In the genomic region with DNA sequence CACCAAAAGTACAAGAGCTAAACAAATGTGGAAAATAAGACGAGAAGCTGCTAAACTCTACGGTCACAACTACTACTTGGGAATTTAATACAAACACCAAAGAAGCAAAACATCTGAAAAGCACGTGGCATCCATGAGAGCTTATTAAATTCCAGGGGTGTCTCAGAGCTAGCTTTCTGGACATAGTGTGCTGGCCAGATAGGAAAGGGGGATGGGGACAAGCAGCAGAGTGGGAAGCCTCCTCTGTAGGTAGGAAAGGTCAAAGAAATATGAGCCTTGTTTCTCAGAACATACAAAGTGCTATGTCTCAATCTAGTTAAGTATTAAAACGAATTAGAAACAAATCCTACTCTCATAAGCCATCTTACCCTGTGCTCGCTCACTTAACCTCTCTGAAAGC, we compare ENCODE assay signal across 11 cellular contexts. TPM values are rescaled to one million over a fixed set of nuclear protein-coding genes. Genes with fewer than 3 reads are reported as not detected.
DNase-seq lines count a peak whose midpoint lies in the region; TF ChIP-seq lines count a peak whose summit lies in the region.
"Had no signal": no experiment of that assay in that cellular context is flagged by ENCODE, and none has a peak within 500 bp of the region (broad histone marks: within the 10 kb centered on the region; RNA-seq: fewer than 3 reads in every experiment).

No MANE protein-coding gene starts in this region.

- peak overlapping the region; percentile 87 for H3K27ac Mint-ChIP-seq in mesothelial cell of epicardium

- H3K27me3 Mint-ChIP-seq in mesothelial cell of epicardium (ENCODE audit: low read depth): no peaks in the 10 kb centered on the region

- TF ChIP-seq EP300 in transverse colon (IDR thresholded peaks at IDR 0.05; ENCODE audit: low read depth): peak; percentile 79

- WGBS in esophagus squamous epithelium, 2 donors: 56 to 57% methylated on average over 5 of the region's 5 CpGs
- 65 to 74% methylated on average over 3 to 5 of the region's 5 CpGs for WGBS in transverse colon (ENCODE audit: low coverage in 1 of 2), 2 donors

- H3K27ac ChIP-seq in esophagus squamous epithelium (peak overlapping the region; percentile 49 to 70 (median 63)), transverse colon (peak overlapping the region; percentile 62 to 79 (median 78))
- H3K27ac ChIP-seq: spleen had no signal

- H3K27me3 ChIP-seq in esophagus squamous epithelium (no peaks in the 10 kb centered on the region), transverse colon (no peaks in the 10 kb centered on the region)
- H3K27me3 ChIP-seq: spleen had no signal

- in situ Hi-C loops in transverse colon (cut with MboI; ENCODE audit: low pct_ligation_motif_present in 1 of 4, low pct_unique_long_range_greater_than_20kb in 1 of 4, low sequenced_read_pairs in 3 of 4): loop anchor here in 2 of 4 donors (10.0 to 25.0 kb wide), 4 partner anchors 109 to 387 kb away; a partner anchor contains a TSS

- TF ChIP-seq POLR2A in esophagus squamous epithelium (IDR thresholded peaks at IDR 0.05): no peak
- no peak for TF ChIP-seq POLR2A in transverse colon (IDR thresholded peaks at IDR 0.05)

- H3K4me3 ChIP-seq in esophagus squamous epithelium: no peak overlapping the region
- no peak overlapping the region for H3K4me3 ChIP-seq in transverse colon
- H3K4me3 ChIP-seq: spleen had no signal

- TF ChIP-seq CTCF in esophagus squamous epithelium (IDR thresholded peaks at IDR 0.05): no peak
- no peak for TF ChIP-seq CTCF in mesothelial cell of epicardium (IDR thresholded peaks at IDR 0.05; ENCODE audit: unreplicated experiment)
- TF ChIP-seq CTCF in transverse colon (IDR thresholded peaks at IDR 0.05): no peak

- H3K36me3 Mint-ChIP-seq in mesothelial cell of epicardium: peaks cover 15% of the 10 kb centered on the region

- H3K9me3 ChIP-seq in esophagus squamous epithelium: no peaks in the 10 kb centered on the region
- H3K9me3 ChIP-seq in transverse colon: no peaks in the 10 kb centered on the region
- H3K9me3 ChIP-seq: spleen had no signal

- H3K9me3 Mint-ChIP-seq in mesothelial cell of epicardium: no peaks in the 10 kb centered on the region

- H3K4me1 ChIP-seq in esophagus squamous epithelium (peaks cover 0 to 15% (median 5%) of the 10 kb centered on the region in 3 donors), transverse colon (peaks cover 0 to 10% (median 0%) of the 10 kb centered on the region in 4 donors)

- peak; percentile 74 for DNase-seq in LHCN-M2 (ENCODE audit: low read depth)
- no peak for DNase-seq in esophagus squamous epithelium (lab: John Stamatoyannopoulos, UW)
- DNase-seq in mesothelial cell of epicardium (ENCODE audit: low spot score in 2 of 2, unreplicated experiment in 2 of 2): no peak
- no peak for DNase-seq in transverse colon
- DNase-seq in NCI-H1092 treated with DMSO at 0.1 percent for 48 hours (lab: John Stamatoyannopoulos, UW): no peak
- no peak for DNase-seq in stimulated activated CD4-positive, alpha-beta T cell treated with anti-CD3 and anti-CD28 coated beads, Interleukin-4, amount 100 ng/mL, for 1 hour
- no peak for DNase-seq in C1 segment of cervical spinal cord (lab: John Stamatoyannopoulos, UW)
- DNase-seq: activated gamma-delta T cell treated with Interleukin-2 at 50 U/mL for 16 hours, kidney glomerular epithelial cell, NCI-H1417, spleen had no signal

- no peak overlapping the region for H3K4me3 Mint-ChIP-seq in mesothelial cell of epicardium

- H3K36me3 ChIP-seq in esophagus squamous epithelium: peaks cover 0 to 23% (median 0%) of the 10 kb centered on the region in 3 donors
- H3K36me3 ChIP-seq in transverse colon: no peaks in the 10 kb centered on the region

- peaks cover 32% of the 10 kb centered on the region for H3K4me1 Mint-ChIP-seq in mesothelial cell of epicardium

- intact Hi-C loops in esophagus squamous epithelium (cut with DNase I): no loop called here
- intact Hi-C loops in transverse colon (cut with DNase I; ENCODE audit: low total_unique reads): no loop called here

RNA-seq across cellular contexts. Expression of a gene that starts 51.3 kb away (rescaled TPM):
- 58.0 and 65.3 TPM in 2 replicates for total RNA-seq in LHCN-M2 (2014; rRNA removed)
- 32.4 TPM for polyA plus RNA-seq in LHCN-M2 (2012)
- total RNA-seq in esophagus squamous epithelium: 10 to 100 TPM; 58.6 to 74.6 (median 63.0) TPM
- 66.2 to 73.7 TPM (median 68.8 TPM) in 3 replicates for total RNA-seq in mesothelial cell of epicardium
- 100 to 1,000 TPM in 3 of 4 donors, 10 to 100 TPM in 1; 52.1 to 666 (median 132) TPM for total RNA-seq in transverse colon
